In the genomic region with DNA sequence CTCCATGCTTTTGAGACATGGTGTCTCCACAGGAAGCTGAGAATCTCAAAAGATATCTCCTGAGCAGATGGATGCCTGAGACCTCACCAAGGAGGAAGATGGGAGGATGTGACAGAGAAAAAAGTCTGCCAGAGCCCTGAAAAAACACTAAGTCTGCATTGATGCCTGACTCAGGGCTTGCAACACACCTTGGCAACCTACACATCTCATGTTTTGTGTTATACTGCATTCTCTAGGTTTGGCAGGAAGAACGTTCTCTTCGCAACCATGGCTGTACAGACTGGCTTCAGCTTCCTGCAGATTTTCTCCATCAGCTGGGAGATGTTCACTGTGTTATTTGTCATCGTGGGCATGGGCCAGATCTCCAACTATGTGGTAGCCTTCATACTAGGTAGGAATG, we compare ENCODE assay signal across 1 cellular context.
TF ChIP-seq lines count a peak whose summit lies in the region.

No MANE protein-coding gene starts in this region.

TF ChIP-seq in HepG2, 621 proteins besides CTCF, POLR2A, EP300 and RAD21:
- TF ChIP-seq, protein P1, sequence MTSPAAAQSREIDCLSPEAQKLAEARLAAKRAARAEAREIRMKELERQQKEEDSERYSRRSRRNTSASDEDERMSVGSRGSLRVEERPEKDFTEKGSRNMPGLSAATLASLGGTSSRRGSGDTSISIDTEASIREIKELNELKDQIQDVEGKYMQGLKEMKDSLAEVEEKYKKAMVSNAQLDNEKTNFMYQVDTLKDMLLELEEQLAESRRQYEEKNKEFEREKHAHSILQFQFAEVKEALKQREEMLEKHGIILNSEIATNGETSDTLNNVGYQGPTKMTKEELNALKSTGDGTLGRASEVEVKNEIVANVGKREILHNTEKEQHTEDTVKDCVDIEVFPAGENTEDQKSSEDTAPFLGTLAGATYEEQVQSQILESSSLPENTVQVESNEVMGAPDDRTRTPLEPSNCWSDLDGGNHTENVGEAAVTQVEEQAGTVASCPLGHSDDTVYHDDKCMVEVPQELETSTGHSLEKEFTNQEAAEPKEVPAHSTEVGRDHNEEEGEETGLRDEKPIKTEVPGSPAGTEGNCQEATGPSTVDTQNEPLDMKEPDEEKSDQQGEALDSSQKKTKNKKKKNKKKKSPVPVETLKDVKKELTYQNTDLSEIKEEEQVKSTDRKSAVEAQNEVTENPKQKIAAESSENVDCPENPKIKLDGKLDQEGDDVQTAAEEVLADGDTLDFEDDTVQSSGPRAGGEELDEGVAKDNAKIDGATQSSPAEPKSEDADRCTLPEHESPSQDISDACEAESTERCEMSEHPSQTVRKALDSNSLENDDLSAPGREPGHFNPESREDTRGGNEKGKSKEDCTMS (CRISPR knock-in tag; conservative IDR thresholded peaks at IDR 0.05): no peak
- TF ChIP-seq HMGXB3 (CRISPR knock-in tag; IDR thresholded peaks at IDR 0.05; ENCODE audit: borderline replicate concordance): no peak
- no peak for TF ChIP-seq TMF1 (CRISPR knock-in tag; IDR thresholded peaks at IDR 0.05; ENCODE audit: low read depth)
- TF ChIP-seq, protein P2, sequence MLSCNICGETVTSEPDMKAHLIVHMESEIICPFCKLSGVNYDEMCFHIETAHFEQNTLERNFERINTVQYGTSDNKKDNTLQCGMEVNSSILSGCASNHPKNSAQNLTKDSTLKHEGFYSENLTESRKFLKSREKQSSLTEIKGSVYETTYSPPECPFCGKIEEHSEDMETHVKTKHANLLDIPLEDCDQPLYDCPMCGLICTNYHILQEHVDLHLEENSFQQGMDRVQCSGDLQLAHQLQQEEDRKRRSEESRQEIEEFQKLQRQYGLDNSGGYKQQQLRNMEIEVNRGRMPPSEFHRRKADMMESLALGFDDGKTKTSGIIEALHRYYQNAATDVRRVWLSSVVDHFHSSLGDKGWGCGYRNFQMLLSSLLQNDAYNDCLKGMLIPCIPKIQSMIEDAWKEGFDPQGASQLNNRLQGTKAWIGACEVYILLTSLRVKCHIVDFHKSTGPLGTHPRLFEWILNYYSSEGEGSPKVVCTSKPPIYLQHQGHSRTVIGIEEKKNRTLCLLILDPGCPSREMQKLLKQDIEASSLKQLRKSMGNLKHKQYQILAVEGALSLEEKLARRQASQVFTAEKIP (CRISPR knock-in tag; IDR thresholded peaks at IDR 0.05; ENCODE audit: borderline replicate concordance): no peak
- no peak for TF ChIP-seq MXD4 (CRISPR knock-in tag; IDR thresholded peaks at IDR 0.05)
- TF ChIP-seq NKX3-1 (CRISPR knock-in tag; IDR thresholded peaks at IDR 0.05): no peak
- no peak for TF ChIP-seq MIER3 (CRISPR knock-in tag; IDR thresholded peaks at IDR 0.05; ENCODE audit: borderline replicate concordance)
- no peak for TF ChIP-seq ZNF143 (CRISPR knock-in tag; IDR thresholded peaks at IDR 0.05)
- no peak for TF ChIP-seq ELF4 (CRISPR knock-in tag; IDR thresholded peaks at IDR 0.05; ENCODE audit: borderline replicate concordance)
- TF ChIP-seq ZNF558 (CRISPR knock-in tag; IDR thresholded peaks at IDR 0.05; ENCODE audit: borderline replicate concordance): no peak
- TF ChIP-seq RXRB (CRISPR knock-in tag; IDR thresholded peaks at IDR 0.05; ENCODE audit: borderline replicate concordance): no peak
- TF ChIP-seq ZNF329 (CRISPR knock-in tag; IDR thresholded peaks at IDR 0.05; ENCODE audit: low read depth): no peak
- no peak for TF ChIP-seq NCOA1 (CRISPR knock-in tag; IDR thresholded peaks at IDR 0.05)
- TF ChIP-seq, protein P3, sequence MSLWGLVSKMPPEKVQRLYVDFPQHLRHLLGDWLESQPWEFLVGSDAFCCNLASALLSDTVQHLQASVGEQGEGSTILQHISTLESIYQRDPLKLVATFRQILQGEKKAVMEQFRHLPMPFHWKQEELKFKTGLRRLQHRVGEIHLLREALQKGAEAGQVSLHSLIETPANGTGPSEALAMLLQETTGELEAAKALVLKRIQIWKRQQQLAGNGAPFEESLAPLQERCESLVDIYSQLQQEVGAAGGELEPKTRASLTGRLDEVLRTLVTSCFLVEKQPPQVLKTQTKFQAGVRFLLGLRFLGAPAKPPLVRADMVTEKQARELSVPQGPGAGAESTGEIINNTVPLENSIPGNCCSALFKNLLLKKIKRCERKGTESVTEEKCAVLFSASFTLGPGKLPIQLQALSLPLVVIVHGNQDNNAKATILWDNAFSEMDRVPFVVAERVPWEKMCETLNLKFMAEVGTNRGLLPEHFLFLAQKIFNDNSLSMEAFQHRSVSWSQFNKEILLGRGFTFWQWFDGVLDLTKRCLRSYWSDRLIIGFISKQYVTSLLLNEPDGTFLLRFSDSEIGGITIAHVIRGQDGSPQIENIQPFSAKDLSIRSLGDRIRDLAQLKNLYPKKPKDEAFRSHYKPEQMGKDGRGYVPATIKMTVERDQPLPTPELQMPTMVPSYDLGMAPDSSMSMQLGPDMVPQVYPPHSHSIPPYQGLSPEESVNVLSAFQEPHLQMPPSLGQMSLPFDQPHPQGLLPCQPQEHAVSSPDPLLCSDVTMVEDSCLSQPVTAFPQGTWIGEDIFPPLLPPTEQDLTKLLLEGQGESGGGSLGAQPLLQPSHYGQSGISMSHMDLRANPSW (CRISPR knock-in tag; IDR thresholded peaks at IDR 0.05; ENCODE audit: borderline replicate concordance): no peak
- no peak for TF ChIP-seq SOX6 (IDR thresholded peaks at IDR 0.05)
- no peak for TF ChIP-seq SOX6 (CRISPR knock-in tag; IDR thresholded peaks at IDR 0.05)
- TF ChIP-seq JARID2 (CRISPR knock-in tag; IDR thresholded peaks at IDR 0.05; ENCODE audit: insufficient replicate concordance): no peak
- TF ChIP-seq JUND (CRISPR knock-in tag; IDR thresholded peaks at IDR 0.05): no peak
- no peak for TF ChIP-seq AGO2 (optimal IDR thresholded peaks at IDR 0.05; ENCODE audit: low read depth, low read length)
- no peak for TF ChIP-seq SKIL (CRISPR knock-in tag; IDR thresholded peaks at IDR 0.05; ENCODE audit: borderline replicate concordance)
- no peak for TF ChIP-seq MIER2 (CRISPR knock-in tag; IDR thresholded peaks at IDR 0.05)
TF ChIP-seq in HepG2: peak in this region for 0.
